Comparison of ENCODE assay signal across 1 cellular context in the genomic region with DNA sequence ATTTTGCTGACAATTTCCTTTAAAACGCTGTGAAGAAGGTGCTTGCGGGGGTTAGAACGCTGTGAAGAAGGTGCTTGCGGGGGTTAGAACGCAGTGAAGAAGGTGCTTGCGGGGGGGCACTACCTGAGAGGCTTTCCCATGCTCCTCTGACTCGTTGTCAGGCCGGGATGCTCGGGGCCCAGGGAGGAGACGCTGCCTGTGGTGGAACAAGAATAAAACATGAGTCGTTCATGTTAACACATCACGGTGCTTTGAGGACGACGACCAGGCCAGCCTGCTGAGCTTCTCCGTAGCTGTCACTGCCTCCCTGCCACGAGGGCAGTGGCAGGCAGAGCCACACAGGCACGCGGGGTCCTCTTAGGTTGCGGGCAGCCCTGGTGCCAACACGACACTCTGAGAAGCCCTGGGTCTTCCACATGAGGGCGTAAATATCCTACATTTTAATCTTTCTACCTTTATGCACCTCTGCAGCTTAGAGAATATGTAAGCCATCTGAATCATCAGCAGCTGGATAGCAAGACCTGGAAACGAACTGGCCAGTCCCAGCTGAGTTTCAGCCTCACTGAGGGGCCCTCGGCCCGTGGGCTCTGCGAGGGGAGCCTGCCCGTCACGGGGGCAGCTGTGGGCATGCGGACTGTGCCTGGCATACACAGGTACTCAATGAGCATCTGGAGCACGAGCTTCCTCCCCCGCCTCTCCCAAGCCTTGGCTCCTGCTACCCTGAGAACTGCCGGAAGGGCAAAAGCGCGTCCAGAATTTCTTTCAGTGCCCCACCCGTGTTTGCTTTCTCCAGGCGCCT.
TF ChIP-seq lines count a peak whose summit lies in the region.

No MANE protein-coding gene starts in this region.

TF ChIP-seq in WTC11, 78 proteins besides CTCF, POLR2A, EP300 and RAD21 (continued from another document):
- TF ChIP-seq, protein P1, sequence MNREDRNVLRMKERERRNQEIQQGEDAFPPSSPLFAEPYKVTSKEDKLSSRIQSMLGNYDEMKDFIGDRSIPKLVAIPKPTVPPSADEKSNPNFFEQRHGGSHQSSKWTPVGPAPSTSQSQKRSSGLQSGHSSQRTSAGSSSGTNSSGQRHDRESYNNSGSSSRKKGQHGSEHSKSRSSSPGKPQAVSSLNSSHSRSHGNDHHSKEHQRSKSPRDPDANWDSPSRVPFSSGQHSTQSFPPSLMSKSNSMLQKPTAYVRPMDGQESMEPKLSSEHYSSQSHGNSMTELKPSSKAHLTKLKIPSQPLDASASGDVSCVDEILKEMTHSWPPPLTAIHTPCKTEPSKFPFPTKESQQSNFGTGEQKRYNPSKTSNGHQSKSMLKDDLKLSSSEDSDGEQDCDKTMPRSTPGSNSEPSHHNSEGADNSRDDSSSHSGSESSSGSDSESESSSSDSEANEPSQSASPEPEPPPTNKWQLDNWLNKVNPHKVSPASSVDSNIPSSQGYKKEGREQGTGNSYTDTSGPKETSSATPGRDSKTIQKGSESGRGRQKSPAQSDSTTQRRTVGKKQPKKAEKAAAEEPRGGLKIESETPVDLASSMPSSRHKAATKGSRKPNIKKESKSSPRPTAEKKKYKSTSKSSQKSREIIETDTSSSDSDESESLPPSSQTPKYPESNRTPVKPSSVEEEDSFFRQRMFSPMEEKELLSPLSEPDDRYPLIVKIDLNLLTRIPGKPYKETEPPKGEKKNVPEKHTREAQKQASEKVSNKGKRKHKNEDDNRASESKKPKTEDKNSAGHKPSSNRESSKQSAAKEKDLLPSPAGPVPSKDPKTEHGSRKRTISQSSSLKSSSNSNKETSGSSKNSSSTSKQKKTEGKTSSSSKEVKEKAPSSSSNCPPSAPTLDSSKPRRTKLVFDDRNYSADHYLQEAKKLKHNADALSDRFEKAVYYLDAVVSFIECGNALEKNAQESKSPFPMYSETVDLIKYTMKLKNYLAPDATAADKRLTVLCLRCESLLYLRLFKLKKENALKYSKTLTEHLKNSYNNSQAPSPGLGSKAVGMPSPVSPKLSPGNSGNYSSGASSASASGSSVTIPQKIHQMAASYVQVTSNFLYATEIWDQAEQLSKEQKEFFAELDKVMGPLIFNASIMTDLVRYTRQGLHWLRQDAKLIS (CRISPR knock-in tag; IDR thresholded peaks at IDR 0.05; ENCODE audit: borderline replicate concordance): no peak
- TF ChIP-seq ZNF263 (CRISPR knock-in tag; IDR thresholded peaks at IDR 0.05; ENCODE audit: low read depth) (no peak), RORB (CRISPR knock-in tag; IDR thresholded peaks at IDR 0.05) (no peak), ZNF423 (CRISPR knock-in tag; IDR thresholded peaks at IDR 0.05) (no peak), SOX15 (CRISPR knock-in tag; IDR thresholded peaks at IDR 0.05) (no peak), MYBL2 (CRISPR knock-in tag; IDR thresholded peaks at IDR 0.05) (no peak), GTF2I (CRISPR knock-in tag; conservative IDR thresholded peaks at IDR 0.05) (no peak), SP1 (CRISPR knock-in tag; conservative IDR thresholded peaks at IDR 0.05) (no peak), NFATC4 (CRISPR knock-in tag; IDR thresholded peaks at IDR 0.05) (no peak)
- TF ChIP-seq, protein P2, sequence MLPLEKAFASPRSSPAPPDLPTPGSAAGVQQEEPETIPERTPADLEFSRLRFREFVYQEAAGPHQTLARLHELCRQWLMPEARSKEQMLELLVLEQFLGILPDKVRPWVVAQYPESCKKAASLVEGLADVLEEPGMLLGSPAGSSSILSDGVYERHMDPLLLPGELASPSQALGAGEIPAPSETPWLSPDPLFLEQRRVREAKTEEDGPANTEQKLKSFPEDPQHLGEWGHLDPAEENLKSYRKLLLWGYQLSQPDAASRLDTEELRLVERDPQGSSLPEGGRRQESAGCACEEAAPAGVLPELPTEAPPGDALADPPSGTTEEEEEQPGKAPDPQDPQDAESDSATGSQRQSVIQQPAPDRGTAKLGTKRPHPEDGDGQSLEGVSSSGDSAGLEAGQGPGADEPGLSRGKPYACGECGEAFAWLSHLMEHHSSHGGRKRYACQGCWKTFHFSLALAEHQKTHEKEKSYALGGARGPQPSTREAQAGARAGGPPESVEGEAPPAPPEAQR (CRISPR knock-in tag; IDR thresholded peaks at IDR 0.05): no peak
- TF ChIP-seq, protein P3, sequence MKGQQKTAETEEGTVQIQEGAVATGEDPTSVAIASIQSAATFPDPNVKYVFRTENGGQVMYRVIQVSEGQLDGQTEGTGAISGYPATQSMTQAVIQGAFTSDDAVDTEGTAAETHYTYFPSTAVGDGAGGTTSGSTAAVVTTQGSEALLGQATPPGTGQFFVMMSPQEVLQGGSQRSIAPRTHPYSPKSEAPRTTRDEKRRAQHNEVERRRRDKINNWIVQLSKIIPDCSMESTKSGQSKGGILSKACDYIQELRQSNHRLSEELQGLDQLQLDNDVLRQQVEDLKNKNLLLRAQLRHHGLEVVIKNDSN (CRISPR knock-in tag; IDR thresholded peaks at IDR 0.05): no peak
- TF ChIP-seq, protein P4, sequence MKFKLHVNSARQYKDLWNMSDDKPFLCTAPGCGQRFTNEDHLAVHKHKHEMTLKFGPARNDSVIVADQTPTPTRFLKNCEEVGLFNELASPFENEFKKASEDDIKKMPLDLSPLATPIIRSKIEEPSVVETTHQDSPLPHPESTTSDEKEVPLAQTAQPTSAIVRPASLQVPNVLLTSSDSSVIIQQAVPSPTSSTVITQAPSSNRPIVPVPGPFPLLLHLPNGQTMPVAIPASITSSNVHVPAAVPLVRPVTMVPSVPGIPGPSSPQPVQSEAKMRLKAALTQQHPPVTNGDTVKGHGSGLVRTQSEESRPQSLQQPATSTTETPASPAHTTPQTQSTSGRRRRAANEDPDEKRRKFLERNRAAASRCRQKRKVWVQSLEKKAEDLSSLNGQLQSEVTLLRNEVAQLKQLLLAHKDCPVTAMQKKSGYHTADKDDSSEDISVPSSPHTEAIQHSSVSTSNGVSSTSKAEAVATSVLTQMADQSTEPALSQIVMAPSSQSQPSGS (CRISPR knock-in tag; IDR thresholded peaks at IDR 0.05; ENCODE audit: borderline replicate concordance, low read depth): no peak
- TF ChIP-seq, protein P5, sequence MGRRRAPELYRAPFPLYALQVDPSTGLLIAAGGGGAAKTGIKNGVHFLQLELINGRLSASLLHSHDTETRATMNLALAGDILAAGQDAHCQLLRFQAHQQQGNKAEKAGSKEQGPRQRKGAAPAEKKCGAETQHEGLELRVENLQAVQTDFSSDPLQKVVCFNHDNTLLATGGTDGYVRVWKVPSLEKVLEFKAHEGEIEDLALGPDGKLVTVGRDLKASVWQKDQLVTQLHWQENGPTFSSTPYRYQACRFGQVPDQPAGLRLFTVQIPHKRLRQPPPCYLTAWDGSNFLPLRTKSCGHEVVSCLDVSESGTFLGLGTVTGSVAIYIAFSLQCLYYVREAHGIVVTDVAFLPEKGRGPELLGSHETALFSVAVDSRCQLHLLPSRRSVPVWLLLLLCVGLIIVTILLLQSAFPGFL (CRISPR knock-in tag; IDR thresholded peaks at IDR 0.05; ENCODE audit: borderline replicate concordance): no peak
- TF ChIP-seq, protein P6, sequence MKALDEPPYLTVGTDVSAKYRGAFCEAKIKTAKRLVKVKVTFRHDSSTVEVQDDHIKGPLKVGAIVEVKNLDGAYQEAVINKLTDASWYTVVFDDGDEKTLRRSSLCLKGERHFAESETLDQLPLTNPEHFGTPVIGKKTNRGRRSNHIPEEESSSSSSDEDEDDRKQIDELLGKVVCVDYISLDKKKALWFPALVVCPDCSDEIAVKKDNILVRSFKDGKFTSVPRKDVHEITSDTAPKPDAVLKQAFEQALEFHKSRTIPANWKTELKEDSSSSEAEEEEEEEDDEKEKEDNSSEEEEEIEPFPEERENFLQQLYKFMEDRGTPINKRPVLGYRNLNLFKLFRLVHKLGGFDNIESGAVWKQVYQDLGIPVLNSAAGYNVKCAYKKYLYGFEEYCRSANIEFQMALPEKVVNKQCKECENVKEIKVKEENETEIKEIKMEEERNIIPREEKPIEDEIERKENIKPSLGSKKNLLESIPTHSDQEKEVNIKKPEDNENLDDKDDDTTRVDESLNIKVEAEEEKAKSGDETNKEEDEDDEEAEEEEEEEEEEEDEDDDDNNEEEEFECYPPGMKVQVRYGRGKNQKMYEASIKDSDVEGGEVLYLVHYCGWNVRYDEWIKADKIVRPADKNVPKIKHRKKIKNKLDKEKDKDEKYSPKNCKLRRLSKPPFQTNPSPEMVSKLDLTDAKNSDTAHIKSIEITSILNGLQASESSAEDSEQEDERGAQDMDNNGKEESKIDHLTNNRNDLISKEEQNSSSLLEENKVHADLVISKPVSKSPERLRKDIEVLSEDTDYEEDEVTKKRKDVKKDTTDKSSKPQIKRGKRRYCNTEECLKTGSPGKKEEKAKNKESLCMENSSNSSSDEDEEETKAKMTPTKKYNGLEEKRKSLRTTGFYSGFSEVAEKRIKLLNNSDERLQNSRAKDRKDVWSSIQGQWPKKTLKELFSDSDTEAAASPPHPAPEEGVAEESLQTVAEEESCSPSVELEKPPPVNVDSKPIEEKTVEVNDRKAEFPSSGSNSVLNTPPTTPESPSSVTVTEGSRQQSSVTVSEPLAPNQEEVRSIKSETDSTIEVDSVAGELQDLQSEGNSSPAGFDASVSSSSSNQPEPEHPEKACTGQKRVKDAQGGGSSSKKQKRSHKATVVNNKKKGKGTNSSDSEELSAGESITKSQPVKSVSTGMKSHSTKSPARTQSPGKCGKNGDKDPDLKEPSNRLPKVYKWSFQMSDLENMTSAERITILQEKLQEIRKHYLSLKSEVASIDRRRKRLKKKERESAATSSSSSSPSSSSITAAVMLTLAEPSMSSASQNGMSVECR (CRISPR knock-in tag; IDR thresholded peaks at IDR 0.05; ENCODE audit: borderline replicate concordance): no peak
